13 cellular contexts compared by ENCODE assay signal in the genomic region with DNA sequence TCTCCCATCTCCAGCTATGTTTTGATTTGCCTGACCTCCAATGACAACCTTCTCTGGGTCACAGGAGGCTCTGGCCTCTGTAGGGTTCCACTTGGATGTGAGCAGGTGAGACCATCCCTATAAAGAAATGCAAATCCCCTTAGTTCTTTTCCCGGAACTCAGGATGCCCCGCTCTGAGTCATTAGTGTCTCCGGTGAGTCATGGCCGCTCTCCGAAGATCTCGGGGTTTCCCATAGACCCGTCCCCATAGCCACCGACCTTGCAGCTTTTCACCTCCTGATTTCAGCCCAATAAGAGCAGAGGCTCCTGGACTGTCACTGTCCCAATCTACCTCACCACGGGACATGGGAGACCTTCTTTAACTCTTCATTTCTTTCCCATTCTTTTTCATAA.
DNase-seq lines count a peak whose midpoint lies in the region; ATAC-seq, FAIRE-seq and TF ChIP-seq lines count a peak whose summit lies in the region.
"Had no signal": no experiment of that assay in that cellular context is flagged by ENCODE, and none has a peak within 500 bp of the region (broad histone marks: within the 10 kb centered on the region; RNA-seq: fewer than 3 reads in every experiment).

No MANE protein-coding gene starts in this region.

- no peaks in the 10 kb centered on the region for H3K36me3 Mint-ChIP-seq in activated CD4-positive, alpha-beta T cell treated with anti-CD3 and anti-CD28 coated beads for 36 hours (ENCODE audit: low read depth)
- peaks cover 33% of the 10 kb centered on the region for H3K36me3 Mint-ChIP-seq in astrocyte (ENCODE audit: low read depth, unreplicated experiment)

- no peaks in the 10 kb centered on the region for H3K27me3 ChIP-seq in astrocyte (ENCODE audit: insufficient read depth, low read length)

- no peak overlapping the region for H3K4me3 ChIP-seq in astrocyte (ENCODE audit: insufficient read depth, low read depth, low read length)

- TF ChIP-seq CTCF in astrocyte (IDR thresholded peaks at IDR 0.05; ENCODE audit: insufficient read depth, low read depth, low read length), result no peak

- ATAC-seq in activated CD4-positive, alpha-beta T cell treated with anti-CD3 and anti-CD28 coated beads for 36 hours, result peak; percentile 93
- ATAC-seq in HG02610 (IDR thresholded peaks at IDR 0.05; ENCODE audit: unreplicated experiment), result no peak
- ATAC-seq in HG02852 (IDR thresholded peaks at IDR 0.05; ENCODE audit: unreplicated experiment), result no peak

- no peaks in the 10 kb centered on the region for H3K9me3 Mint-ChIP-seq in activated CD4-positive, alpha-beta T cell treated with anti-CD3 and anti-CD28 coated beads for 36 hours (ENCODE audit: low read depth)
- no peaks in the 10 kb centered on the region for H3K9me3 Mint-ChIP-seq in astrocyte (ENCODE audit: unreplicated experiment)

- POLR2A ChIA-PET in activated CD4-positive, alpha-beta T cell treated with anti-CD3 and anti-CD28 coated beads for 36 hours (lab: Charles Lee), result no interaction called here

- no peaks in the 10 kb centered on the region for H4K20me1 ChIP-seq in astrocyte (ENCODE audit: insufficient read depth, low read length)

- FAIRE-seq in HTR-8/SVneo (lab: Jason Lieb, UNC), result no peak
- no peak for FAIRE-seq in astrocyte (lab: Jason Lieb, UNC)
- FAIRE-seq: endothelial cell of umbilical vein, keratinocyte had no signal

- DNase-seq in activated CD4-positive, alpha-beta T cell treated with anti-CD3 and anti-CD28 coated beads for 36 hours, result peak; percentile 65
- DNase-seq in activated CD4-positive, alpha-beta T cell treated with anti-CD3 and anti-CD28 coated beads for 1 hour, result no peak
- DNase-seq in HTR-8/SVneo (ENCODE audit: insufficient read length, low spot score) (peak; percentile 71), astrocyte (ENCODE audit: low read depth) (peak; percentile 43), DMS53 (lab: John Stamatoyannopoulos, UW) (no peak)
- peak; percentile 41 for DNase-seq in stimulated activated CD4-positive, alpha-beta T cell treated with anti-CD3 and anti-CD28 coated beads, Interleukin-4, amount 100 ng/mL, for 24 hours
- DNase-seq: activated gamma-delta T cell treated with Interleukin-2 at 50 U/mL for 16 hours, nucleus accumbens, SHP77 treated with DMSO at 0.1 percent for 48 hours had no signal

- no peaks in the 10 kb centered on the region for H3K36me3 ChIP-seq in astrocyte (ENCODE audit: insufficient read depth, low read length)

- H3K4me1 Mint-ChIP-seq in activated CD4-positive, alpha-beta T cell treated with anti-CD3 and anti-CD28 coated beads for 36 hours, result peaks cover 8% of the 10 kb centered on the region
- H3K4me1 Mint-ChIP-seq in astrocyte (ENCODE audit: low read depth, unreplicated experiment), result peaks cover 23% of the 10 kb centered on the region

- H3K4me3 Mint-ChIP-seq in activated CD4-positive, alpha-beta T cell treated with anti-CD3 and anti-CD28 coated beads for 36 hours, result no peak overlapping the region
- H3K4me3 Mint-ChIP-seq in astrocyte (ENCODE audit: unreplicated experiment), result no peak overlapping the region

- H2AFZ ChIP-seq in astrocyte (ENCODE audit: low read depth, low read length), result no peak overlapping the region

- H3K4me1 ChIP-seq in astrocyte (ENCODE audit: insufficient read depth, low read length), result peaks cover 5% of the 10 kb centered on the region

- no peak overlapping the region for H3K27ac ChIP-seq in astrocyte (ENCODE audit: low read depth, low read length)

- H3K9me3 ChIP-seq in astrocyte (ENCODE audit: insufficient read depth, low read depth, low read length), result no peaks in the 10 kb centered on the region

- intact Hi-C loops in activated CD4-positive, alpha-beta T cell treated with anti-CD3 and anti-CD28 coated beads for 36 hours (cut with DNase I, micrococcal nuclease), result no loop called here

- CTCF ChIA-PET in activated CD4-positive, alpha-beta T cell treated with anti-CD3 and anti-CD28 coated beads for 36 hours (lab: Charles Lee), result interaction anchor here (0.7 kb wide), 2 partner anchors 47 to 93 kb away, joined by 3 to 4 read pairs; no protein-coding TSS in a partner anchor

- H3K9ac ChIP-seq in astrocyte (ENCODE audit: low read length), result no peak overlapping the region

- no peaks in the 10 kb centered on the region for H3K79me2 ChIP-seq in astrocyte (ENCODE audit: insufficient read depth, low read length)

- peak overlapping the region; percentile 63 for H3K27ac Mint-ChIP-seq in activated CD4-positive, alpha-beta T cell treated with anti-CD3 and anti-CD28 coated beads for 36 hours
- H3K27ac Mint-ChIP-seq in astrocyte (ENCODE audit: unreplicated experiment), result peak overlapping the region; percentile 4

- H3K4me2 ChIP-seq in astrocyte (ENCODE audit: low read length), result peak overlapping the region; percentile 10

- peaks cover 3% of the 10 kb centered on the region for H3K27me3 Mint-ChIP-seq in activated CD4-positive, alpha-beta T cell treated with anti-CD3 and anti-CD28 coated beads for 36 hours
- H3K27me3 Mint-ChIP-seq in astrocyte (ENCODE audit: low read depth, unreplicated experiment), result peaks cover 2% of the 10 kb centered on the region

Comparison
In these comparisons a context has a peak if more than half of its experiments do, and no peak if none do; other contexts are left out.
1. DNase-seq: peak in activated CD4-positive, alpha-beta T cell treated with anti-CD3 and anti-CD28 coated beads for 36 hours (single experiment), HTR-8/SVneo (single experiment), astrocyte (single experiment) and stimulated activated CD4-positive, alpha-beta T cell treated with anti-CD3 and anti-CD28 coated beads, Interleukin-4, amount 100 ng/mL, for 24 hours (single experiment); none in activated CD4-positive, alpha-beta T cell treated with anti-CD3 and anti-CD28 coated beads for 1 hour (single experiment) and DMS53 (single experiment).